Comparison of ENCODE assay signal across 1 cellular context in the genomic region with DNA sequence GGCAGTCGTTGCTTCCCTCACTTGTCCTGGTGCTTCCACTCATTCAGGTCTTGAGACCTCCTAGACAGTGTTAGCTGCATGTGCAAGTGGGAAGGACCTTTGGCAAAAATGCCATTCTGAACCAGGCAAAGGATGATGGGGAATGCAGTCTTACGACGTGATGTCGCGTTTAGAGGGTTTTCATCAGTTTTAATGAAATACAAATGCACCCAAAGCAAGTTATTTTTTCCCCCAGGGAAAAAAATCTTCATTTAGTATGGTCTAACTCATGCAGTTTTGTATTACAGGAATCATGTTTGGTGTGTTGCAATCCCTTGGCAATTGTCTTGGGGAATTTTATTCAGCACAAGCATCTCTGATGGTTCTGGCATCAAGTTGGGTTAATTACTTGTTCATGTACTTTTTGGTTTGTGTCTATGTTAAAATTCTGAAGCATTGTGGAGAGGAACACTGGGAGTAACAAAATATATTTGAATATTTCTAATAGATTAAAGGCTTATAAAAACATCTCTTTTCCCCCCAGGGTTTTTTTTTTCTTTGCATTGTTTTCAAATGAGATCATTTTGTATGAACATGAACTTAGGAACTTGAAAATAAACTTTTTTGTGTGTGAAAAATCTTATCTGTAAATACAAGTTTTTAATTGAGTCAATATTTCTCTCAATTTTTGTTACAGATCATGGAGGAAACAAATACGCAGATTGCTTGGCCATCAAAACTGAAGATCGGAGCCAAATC.
TF ChIP-seq lines count a peak whose summit lies in the region.

No MANE protein-coding gene starts in this region.

TF ChIP-seq in GM23338, 12 proteins besides CTCF, POLR2A, EP300 and RAD21 (continued from another document):
- TF ChIP-seq REST (IDR thresholded peaks at IDR 0.05; ENCODE audit: unreplicated experiment) (no peak), ZNF331 (CRISPR knock-in tag; IDR thresholded peaks at IDR 0.05; ENCODE audit: low read depth) (no peak)
